16 cellular contexts compared by ENCODE assay signal in genomic region chr10:71687480-71687879, GRCh38. TPM values are rescaled to one million over a fixed set of nuclear protein-coding genes. Genes with fewer than 3 reads are reported as not detected.
DNase-seq lines count a peak whose midpoint lies in the region; ATAC-seq and TF ChIP-seq lines count a peak whose summit lies in the region.
"Had no signal": no experiment of that assay in that cellular context is flagged by ENCODE, and none has a peak within 500 bp of the region (broad histone marks: within the 10 kb centered on the region; RNA-seq: fewer than 3 reads in every experiment).

No MANE protein-coding gene starts in this region.

- no peaks in the 10 kb centered on the region for H3K9me3 ChIP-seq in CD4-positive, CD25-positive, alpha-beta regulatory T cell (ENCODE audit: control insufficient read depth in 2 of 2, low read length in 2 of 2)
- H3K9me3 ChIP-seq in mesenchymal stem cell (ENCODE audit: control insufficient read depth, low read length) (no peaks in the 10 kb centered on the region), upper lobe of right lung (no peaks in the 10 kb centered on the region)
- H3K9me3 ChIP-seq: A549 had no signal

- no peak overlapping the region for H2BK5ac ChIP-seq in mesenchymal stem cell (ENCODE audit: low read depth, low read length, poor library complexity, severe bottlenecking)

- no peak overlapping the region for H3K4me2 ChIP-seq in mesenchymal stem cell (ENCODE audit: low read length, poor library complexity, severe bottlenecking)
- H3K4me2 ChIP-seq: A549, GM23338 had no signal

- no peaks in the 10 kb centered on the region for H3K36me3 Mint-ChIP-seq in CD4-positive, CD25-positive, alpha-beta regulatory T cell
- peaks cover 9% of the 10 kb centered on the region for H3K36me3 Mint-ChIP-seq in central memory CD8-positive, alpha-beta T cell (ENCODE audit: insufficient read depth)
- peaks cover 5% of the 10 kb centered on the region for H3K36me3 Mint-ChIP-seq in stimulated activated memory B cell treated with anti-CD40 and anti-IgM and Interleukin-4, amounts not matched to agents 10 μg/mL and 1 μg/mL and 100 μg/mL, for 72 hours

- WGBS in mesenchymal stem cell = 80% methylated on average over 9 of the region's 9 CpGs

- H3K18ac ChIP-seq in mesenchymal stem cell (ENCODE audit: low read depth in 1 of 2, low read length in 2 of 2) = no peak overlapping the region

- no peak overlapping the region for H3K14ac ChIP-seq in mesenchymal stem cell (ENCODE audit: low read length in 2 of 2)

- intact Hi-C loops in upper lobe of right lung (cut with DNase I) = no loop called here

- H3K36me3 ChIP-seq in CD4-positive, CD25-positive, alpha-beta regulatory T cell (ENCODE audit: control insufficient read depth, insufficient read depth, low read length) = no peaks in the 10 kb centered on the region
- H3K36me3 ChIP-seq in mesenchymal stem cell (ENCODE audit: control insufficient read depth in 1 of 2, insufficient read depth in 2 of 2, low read depth in 1 of 2, low read length in 2 of 2) (no peaks in the 10 kb centered on the region), upper lobe of right lung (no peaks in the 10 kb centered on the region)

- H3K4me1 Mint-ChIP-seq in CD4-positive, CD25-positive, alpha-beta regulatory T cell = peaks cover 0 to 4% (median 2%) of the 10 kb centered on the region in 4 donors
- H3K4me1 Mint-ChIP-seq in central memory CD8-positive, alpha-beta T cell = peaks cover 7% of the 10 kb centered on the region
- H3K4me1 Mint-ChIP-seq in stimulated activated memory B cell treated with anti-CD40 and anti-IgM and Interleukin-4, amounts not matched to agents 10 μg/mL and 1 μg/mL and 100 μg/mL, for 72 hours = peaks cover 14% of the 10 kb centered on the region

- H4K8ac ChIP-seq in mesenchymal stem cell (ENCODE audit: low read length) = no peak overlapping the region

- peak overlapping the region; percentile 2 for H2BK15ac ChIP-seq in mesenchymal stem cell (ENCODE audit: low read depth, poor library complexity, severe bottlenecking)

- H3K4me3 ChIP-seq in CD4-positive, CD25-positive, alpha-beta regulatory T cell (ENCODE audit: low read depth, low read length) = no peak overlapping the region
- H3K4me3 ChIP-seq in mesenchymal stem cell (ENCODE audit: insufficient read depth in 1 of 2, low read depth in 1 of 2, low read length in 2 of 2) = no peak overlapping the region
- no peak overlapping the region for H3K4me3 ChIP-seq in upper lobe of right lung
- H3K4me3 ChIP-seq: A549, GM23338 had no signal

- no peak overlapping the region for H3K23ac ChIP-seq in mesenchymal stem cell (ENCODE audit: low read length in 2 of 2)

- no peak overlapping the region for H2BK120ac ChIP-seq in mesenchymal stem cell (ENCODE audit: low read depth, low read length)

- peaks cover 0 to 6% (median 2%) of the 10 kb centered on the region in 7 donors for H3K9me3 Mint-ChIP-seq in CD4-positive, CD25-positive, alpha-beta regulatory T cell
- peaks cover 6% of the 10 kb centered on the region for H3K9me3 Mint-ChIP-seq in central memory CD8-positive, alpha-beta T cell
- H3K9me3 Mint-ChIP-seq in stimulated activated memory B cell treated with anti-CD40 and anti-IgM and Interleukin-4, amounts not matched to agents 10 μg/mL and 1 μg/mL and 100 μg/mL, for 72 hours = peaks cover 4% of the 10 kb centered on the region

- no peaks in the 10 kb centered on the region for H3K27me3 ChIP-seq in CD4-positive, CD25-positive, alpha-beta regulatory T cell (ENCODE audit: control insufficient read depth, insufficient read depth, low read length)
- peaks cover 34 to 45% of the 10 kb centered on the region in 2 experiments for H3K27me3 ChIP-seq in mesenchymal stem cell (ENCODE audit: control insufficient read depth in 1 of 2, insufficient read depth in 1 of 2, low read length in 2 of 2)
- no peaks in the 10 kb centered on the region for H3K27me3 ChIP-seq in upper lobe of right lung

- H2BK12ac ChIP-seq in mesenchymal stem cell (ENCODE audit: low read length in 2 of 2) = no peak overlapping the region

- H3K27ac Mint-ChIP-seq in CD4-positive, CD25-positive, alpha-beta regulatory T cell = peak overlapping the region in 1 of 3 donors; percentile 73
- peak overlapping the region; percentile 91 for H3K27ac Mint-ChIP-seq in central memory CD8-positive, alpha-beta T cell (ENCODE audit: low read depth)
- peak overlapping the region; percentile 70 for H3K27ac Mint-ChIP-seq in stimulated activated memory B cell treated with anti-CD40 and anti-IgM and Interleukin-4, amounts not matched to agents 10 μg/mL and 1 μg/mL and 100 μg/mL, for 72 hours
- H3K27ac Mint-ChIP-seq: GM23338 had no signal

- peaks cover 4% of the 10 kb centered on the region for H3K27me3 Mint-ChIP-seq in CD4-positive, CD25-positive, alpha-beta regulatory T cell
- no peaks in the 10 kb centered on the region for H3K27me3 Mint-ChIP-seq in central memory CD8-positive, alpha-beta T cell
- no peaks in the 10 kb centered on the region for H3K27me3 Mint-ChIP-seq in stimulated activated memory B cell treated with anti-CD40 and anti-IgM and Interleukin-4, amounts not matched to agents 10 μg/mL and 1 μg/mL and 100 μg/mL, for 72 hours

- H4K91ac ChIP-seq in mesenchymal stem cell (ENCODE audit: low read length) = no peak overlapping the region

- no peak overlapping the region for H3K9ac ChIP-seq in mesenchymal stem cell (ENCODE audit: low read length)

- H3K27ac ChIP-seq in CD4-positive, CD25-positive, alpha-beta regulatory T cell (ENCODE audit: insufficient read depth, low read length, poor library complexity, severe bottlenecking) = peak overlapping the region; percentile 19
- H3K27ac ChIP-seq in mesenchymal stem cell (ENCODE audit: low read length, poor library complexity, severe bottlenecking) (no peak overlapping the region), upper lobe of right lung (no peak overlapping the region)
- H3K27ac ChIP-seq: 22Rv1, A549, C4-2B had no signal

- H3K4me3 Mint-ChIP-seq in CD4-positive, CD25-positive, alpha-beta regulatory T cell = no peak overlapping the region
- no peak overlapping the region for H3K4me3 Mint-ChIP-seq in central memory CD8-positive, alpha-beta T cell
- no peak overlapping the region for H3K4me3 Mint-ChIP-seq in stimulated activated memory B cell treated with anti-CD40 and anti-IgM and Interleukin-4, amounts not matched to agents 10 μg/mL and 1 μg/mL and 100 μg/mL, for 72 hours
- H3K4me3 Mint-ChIP-seq: GM23338 had no signal

- H3K4me1 ChIP-seq in CD4-positive, CD25-positive, alpha-beta regulatory T cell (ENCODE audit: control insufficient read depth, insufficient read depth, low read length, poor library complexity, severe bottlenecking) = no peaks in the 10 kb centered on the region
- no peaks in the 10 kb centered on the region for H3K4me1 ChIP-seq in mesenchymal stem cell (ENCODE audit: control insufficient read depth, insufficient read depth, low read depth, low read length)
- H3K4me1 ChIP-seq in upper lobe of right lung = no peaks in the 10 kb centered on the region
- H3K4me1 ChIP-seq: A549 had no signal

- H3K79me1 ChIP-seq in mesenchymal stem cell (replicated peaks; ENCODE audit: low read length, poor library complexity, severe bottlenecking) = no peaks in the 10 kb centered on the region

- ATAC-seq in CD4-positive, CD25-positive, alpha-beta regulatory T cell (ENCODE audit: low read depth in 2 of 2) = no peak
- no peak for ATAC-seq in central memory CD8-positive, alpha-beta T cell (replicated peaks; ENCODE audit: extremely low read depth, poor library complexity, severe bottlenecking)
- no peak for ATAC-seq in stimulated activated memory B cell treated with anti-CD40 and anti-IgM and Interleukin-4, amounts not matched to agents 10 μg/mL and 1 μg/mL and 100 μg/mL, for 72 hours
- ATAC-seq in upper lobe of right lung = no peak
- ATAC-seq in HG02678 (IDR thresholded peaks at IDR 0.05; ENCODE audit: unreplicated experiment) = no peak
- ATAC-seq: A549, GM23338 had no signal

- no peak overlapping the region for H2AK5ac ChIP-seq in mesenchymal stem cell (ENCODE audit: low read length, severe bottlenecking)

- no peak for TF ChIP-seq CTCF in upper lobe of right lung (IDR thresholded peaks at IDR 0.05)

- H2AFZ ChIP-seq in mesenchymal stem cell (ENCODE audit: low read depth, low read length) = no peak overlapping the region
- H2AFZ ChIP-seq: GM23338 had no signal

- DNase-seq in CD4-positive, CD25-positive, alpha-beta regulatory T cell = no peak
- no peak for DNase-seq in central memory CD8-positive, alpha-beta T cell (ENCODE audit: low spot score in 2 of 2)
- no peak for DNase-seq in mesenchymal stem cell
- no peak for DNase-seq in activated T-cell treated with anti-CD3 and anti-CD28 coated beads, Interleukin-2, amount 50 U/mL, for 48 hours
- no peak for DNase-seq in upper lobe of right lung
- DNase-seq: AML-193, Calu3, DMS79 treated with DMSO at 0.1 percent for 48 hours, GF-D8, H9 had no signal

- H3K4ac ChIP-seq in mesenchymal stem cell (ENCODE audit: low read depth in 1 of 2, low read length in 2 of 2) = no peak overlapping the region

RNA-seq across cellular contexts. Expression of gene C10orf105, which starts 32.1 kb away (rescaled TPM):
- total RNA-seq in CD4-positive, CD25-positive, alpha-beta regulatory T cell = 0.52 TPM
- under 1 TPM in 2 of 4 donors, not detected in 2; 0.05 to 0.20 TPM for polyA plus RNA-seq in CD4-positive, CD25-positive, alpha-beta regulatory T cell
- polyA plus RNA-seq in mesenchymal stem cell (2013, experiment 1 of 2) = not detected
- polyA plus RNA-seq in mesenchymal stem cell (2013, experiment 2 of 2) = not detected
- total RNA-seq in upper lobe of right lung = 0.52 TPM
- total RNA-seq: Calu3 had no signal
- polyA plus RNA-seq: A549 had no signal
